19 cellular contexts compared by ENCODE assay signal in the genomic region with DNA sequence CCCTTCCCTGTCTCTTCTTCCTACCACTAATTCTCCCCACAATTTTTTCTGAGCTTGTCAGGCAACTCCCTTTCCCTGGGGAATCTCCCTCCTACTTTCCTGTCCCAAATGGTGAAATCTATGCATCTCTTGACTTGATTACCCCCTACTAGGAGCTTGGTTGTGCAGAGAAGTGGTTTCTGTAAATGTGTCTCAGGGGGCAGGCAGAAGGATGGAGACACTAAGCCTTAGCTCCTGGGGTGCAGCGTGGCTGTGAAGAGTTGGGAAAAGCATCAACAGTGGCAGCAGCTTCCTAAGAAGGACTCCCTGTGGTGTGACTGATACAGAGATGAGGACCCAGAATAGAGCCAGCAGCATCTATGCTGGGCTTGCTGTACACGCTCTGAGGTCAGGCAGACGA.
A peak's percentile ranks its signal among the peaks of the same experiment; 100 is the strongest.
DNase-seq lines count a peak whose midpoint lies in the region; ATAC-seq, FAIRE-seq and TF ChIP-seq lines count a peak whose summit lies in the region.
"Had no signal": no experiment of that assay in that cellular context is flagged by ENCODE, and none has a peak within 500 bp of the region (broad histone marks: within the 10 kb centered on the region; RNA-seq: fewer than 3 reads in every experiment).

No MANE protein-coding gene starts in this region.

- TF ChIP-seq RAD21 in GM12878 (IDR thresholded peaks at IDR 0.05; ENCODE audit: insufficient read depth, low read depth, low read length) = no peak

- no peaks in the 10 kb centered on the region; the same call in 1 of the 2 replicates for H3K79me2 ChIP-seq in GM12878 (ENCODE audit: control insufficient read depth, insufficient read depth, low read length)

- BruUV-seq in GM12878 (replicated peaks; lab: Mats Ljungman, UMichigan) = no TSS peak

- FAIRE-seq in GM12878 (lab: Jason Lieb, UNC) = no peak
- FAIRE-seq: A549, G401.6, GM18507, H54, HepG2 had no signal

- no peak for TF ChIP-seq POLR2A in GM12878 (IDR thresholded peaks at IDR 0.05; ENCODE audit: low read depth, low read length)

- WGBS in GM12878 (ENCODE audit: insufficient coverage, insufficient replicate concordance, low lambda C conversion rate, missing lambda C conversion rate) = 56% methylated on average over 3 of the region's 3 CpGs
- no CpG with 5 or more reads among the region's 3 CpGs for WGBS in neuronal stem cell (ENCODE audit: extremely low coverage in 2 of 2, insufficient read length in 2 of 2, insufficient replicate concordance in 1 of 2), 2 donors

- no peak overlapping the region for H2BK120ac ChIP-seq in neuronal stem cell (ENCODE audit: low read depth, low read length)

- DNase-seq in DMS 273 (lab: John Stamatoyannopoulos, UW; ENCODE audit: unreplicated experiment) (peak; percentile 15), DMS 273 treated with DMSO at 0.1 percent for 48 hours (lab: John Stamatoyannopoulos, UW) (no peak), GM12878 (ENCODE audit: low read depth, low spot score) (no peak), neuronal stem cell (ENCODE audit: low spot score) (no peak), left ventricle myocardium inferior (no peak)
- DNase-seq: CD4-positive, alpha-beta memory T cell; HCEC 1CT; HFFc6; KBM-7 had no signal

- H3K27me3 ChIP-seq in GM12878 (replicated peaks in 1 of 2; ENCODE audit: control insufficient read depth in 2 of 2, insufficient read depth in 2 of 2, low read length in 1 of 2) (no peaks in the 10 kb centered on the region), neuronal stem cell (ENCODE audit: control insufficient read depth in 3 of 3, insufficient read depth in 3 of 3, low read depth in 1 of 3, low read length in 3 of 3) (peaks cover 0 to 7% (median 0%) of the 10 kb centered on the region in 3 experiments), left ventricle myocardium inferior (ENCODE audit: low read depth) (no peaks in the 10 kb centered on the region)
- H3K27me3 ChIP-seq: BLaER1 had no signal

- no peaks in the 10 kb centered on the region for H3K79me1 ChIP-seq in neuronal stem cell (ENCODE audit: low read depth, low read length)

- no peak overlapping the region for H4K91ac ChIP-seq in neuronal stem cell (ENCODE audit: low read depth, low read length, poor library complexity)

- H4K8ac ChIP-seq in neuronal stem cell (ENCODE audit: low read depth, low read length) = no peak overlapping the region

- H3K18ac ChIP-seq in neuronal stem cell (ENCODE audit: low read length) = peak overlapping the region; percentile 76

- H2AFZ ChIP-seq in GM12878 (ENCODE audit: control insufficient read depth, low read depth, low read length) (no peak overlapping the region), neuronal stem cell (ENCODE audit: low read length) (no peak overlapping the region)
- H2AFZ ChIP-seq: GM23338 had no signal

- in situ Hi-C loops in GM12878 (cut with MboI) = no loop called here

- 0 out of 3 replicates have a peak, but pooled peaks have one; percentile 13 for ATAC-seq in GM12878
- ATAC-seq in HG02970 (IDR thresholded peaks at IDR 0.05; ENCODE audit: low FRiP score, unreplicated experiment) = no peak
- ATAC-seq in GM21390 (IDR thresholded peaks at IDR 0.05; ENCODE audit: unreplicated experiment) = no peak
- ATAC-seq: GM23338, HepG2 had no signal

- H4K20me1 ChIP-seq in GM12878 (ENCODE audit: control insufficient read depth, insufficient read depth) = no peaks in the 10 kb centered on the region
- H4K20me1 ChIP-seq: BLaER1 had no signal

- SMC1A ChIA-PET in GM12878 (lab: Charles Lee; ENCODE audit: uncharacterized antibody, unreplicated experiment) = interaction anchor here (0.6 to 4.4 kb wide), 7 partner anchors 11 to 194 kb away, joined by 3 to 42 read pairs (median 3); no protein-coding TSS in a partner anchor

- TF ChIP-seq CTCF in GM12878 (IDR thresholded peaks at IDR 0.05 in 2 of 3, conservative IDR thresholded peaks at IDR 0.05 in 1 of 3; ENCODE audit: control insufficient read depth in 2 of 3, extremely low read depth in 1 of 3, insufficient read depth in 1 of 3, low read depth in 3 of 3, low read length in 3 of 3) = no peak
- TF ChIP-seq CTCF in left ventricle myocardium inferior (IDR thresholded peaks at IDR 0.05; ENCODE audit: borderline replicate concordance) = no peak

- RAD21 ChIA-PET in GM12878 (lab: Charles Lee; ENCODE audit: unreplicated experiment) = interaction anchor here (1.0 to 3.3 kb wide), 4 partner anchors 10 to 193 kb away, joined by 3 to 25 read pairs (median 4); no protein-coding TSS in a partner anchor

- intact Hi-C loops in GM12878 (cut with micrococcal nuclease; ENCODE audit: unreplicated experiment) = no loop called here
- intact Hi-C loops in left ventricle myocardium inferior (cut with micrococcal nuclease) = no loop called here

- no peak overlapping the region for H2BK5ac ChIP-seq in neuronal stem cell (ENCODE audit: low read length)

- CTCF ChIA-PET in GM12878 (lab: Yijun Ruan, JAX) = interaction anchor here (0.8 to 9.0 kb wide), 3 partner anchors 10 to 118 kb away, joined by 3 to 107 read pairs (median 4); no protein-coding TSS in a partner anchor

- H3K9ac ChIP-seq in GM12878 (ENCODE audit: control insufficient read depth, insufficient read depth, low read length) = no peak overlapping the region
- no peak overlapping the region for H3K9ac ChIP-seq in neuronal stem cell (ENCODE audit: low read depth, low read length, poor library complexity)
- H3K9ac ChIP-seq: BLaER1 had no signal

- H3K14ac ChIP-seq in neuronal stem cell (ENCODE audit: low read length) = no peak overlapping the region

- H2BK15ac ChIP-seq in neuronal stem cell (ENCODE audit: low read length) = peak overlapping the region; percentile 86

- H3K27ac ChIP-seq in GM12878 (ENCODE audit: control insufficient read depth, insufficient read depth) (no peak overlapping the region), neuronal stem cell (replicated peaks; ENCODE audit: low read length) (no peak overlapping the region), left ventricle myocardium inferior (replicated peaks) (no peak overlapping the region)
- H3K27ac ChIP-seq: 22Rv1, A549, BLaER1 had no signal

- TF ChIP-seq EP300 in GM12878 (IDR thresholded peaks at IDR 0.05; ENCODE audit: borderline replicate concordance in 1 of 2, control insufficient read depth in 1 of 2, low read depth in 2 of 2, low read length in 2 of 2) = no peak

- H3K4ac ChIP-seq in neuronal stem cell (ENCODE audit: low read length) = no peak overlapping the region

- H2AK5ac ChIP-seq in neuronal stem cell (ENCODE audit: low read depth, low read length) = peak overlapping the region; percentile 64

- H3K4me3 ChIP-seq in GM12878 (no peak overlapping the region), neuronal stem cell (ENCODE audit: low read length in 2 of 2) (no peak overlapping the region), left ventricle myocardium inferior (no peak overlapping the region)
- H3K4me3 ChIP-seq: A549, BLaER1, GM23338 had no signal

- H3K36me3 ChIP-seq in GM12878 (ENCODE audit: control insufficient read depth in 2 of 2, insufficient read depth in 2 of 2, low read length in 1 of 2) (peaks cover 0 to 2% of the 10 kb centered on the region in 2 experiments; a peak in 2 of 4 replicates), neuronal stem cell (replicated peaks in 1 of 2; ENCODE audit: control insufficient read depth in 2 of 2, insufficient read depth in 2 of 2, low read length in 2 of 2) (no peaks in the 10 kb centered on the region), left ventricle myocardium inferior (no peaks in the 10 kb centered on the region)
- H3K36me3 ChIP-seq: BLaER1 had no signal

- H3K9me3 ChIP-seq in GM12878 (replicated peaks; ENCODE audit: control insufficient read depth, insufficient read depth, low read length) (no peaks in the 10 kb centered on the region), neuronal stem cell (replicated peaks in 1 of 2; ENCODE audit: control insufficient read depth in 2 of 2, insufficient read depth in 1 of 2, low read depth in 1 of 2, low read length in 2 of 2) (no peaks in the 10 kb centered on the region), left ventricle myocardium inferior (replicated peaks) (no peaks in the 10 kb centered on the region)
- H3K9me3 ChIP-seq: A549, BLaER1 had no signal

- POLR2A ChIA-PET in GM12878 (lab: Charles Lee) = interaction anchor here (0.6 to 1.1 kb wide), 3 partner anchors 10 to 61 kb away, joined by 3 to 4 read pairs (median 3); no protein-coding TSS in a partner anchor

- H3K4me1 ChIP-seq in GM12878 (ENCODE audit: control insufficient read depth, insufficient read depth, low read length) (peaks cover 8% of the 10 kb centered on the region), neuronal stem cell (ENCODE audit: control insufficient read depth in 2 of 2, insufficient read depth in 1 of 2, low read depth in 1 of 2, low read length in 2 of 2) (peaks cover 7 to 25% of the 10 kb centered on the region in 2 donors), left ventricle myocardium inferior (peaks cover 46% of the 10 kb centered on the region)
- H3K4me1 ChIP-seq: A549 had no signal

- H3K23ac ChIP-seq in neuronal stem cell (ENCODE audit: low read depth, low read length, poor library complexity) = no peak overlapping the region

- H3K4me2 ChIP-seq in GM12878 (ENCODE audit: control insufficient read depth, insufficient read depth) (no peak overlapping the region), neuronal stem cell (ENCODE audit: insufficient read depth, low read length, poor library complexity, severe bottlenecking) (no peak overlapping the region)
- H3K4me2 ChIP-seq: A549, BLaER1, GM23338 had no signal

- H2BK12ac ChIP-seq in neuronal stem cell (ENCODE audit: low read length) = peak overlapping the region; percentile 14

TF ChIP-seq in GM12878, 131 proteins besides CTCF, POLR2A, EP300 and RAD21:
- TF ChIP-seq CHD2 (IDR thresholded peaks at IDR 0.05; ENCODE audit: borderline replicate concordance, low read depth, low read length) = no peak
